10 cellular contexts compared by ENCODE assay signal in genomic region chr21:39153373-39153772, GRCh38. TPM values are rescaled to one million over a fixed set of nuclear protein-coding genes. Genes with fewer than 3 reads are reported as not detected.
DNase-seq lines count a peak whose midpoint lies in the region; ATAC-seq and TF ChIP-seq lines count a peak whose summit lies in the region.
"Had no signal": no experiment of that assay in that cellular context is flagged by ENCODE, and none has a peak within 500 bp of the region (broad histone marks: within the 10 kb centered on the region; RNA-seq: fewer than 3 reads in every experiment).

No MANE protein-coding gene starts in this region.

- CTCF ChIA-PET in HCT116 (lab: Charles Lee) = interaction anchor here (0.8 to 1.0 kb wide), 2 partner anchors 24 to 648 kb away, joined by 3 read pairs; no protein-coding TSS in a partner anchor

- no CpG with 5 or more reads among the region's 2 CpGs for WGBS in iPS DF 6.9 (ENCODE audit: insufficient coverage, insufficient read length)

- no peak for TF ChIP-seq RAD21 in HCT116 (IDR thresholded peaks at IDR 0.05; ENCODE audit: low read depth)

- H3K4me2 ChIP-seq in HCT116 (ENCODE audit: low read length) = no peak overlapping the region

- RAD21 ChIA-PET in HCT116 (lab: Charles Lee; ENCODE audit: low non-redundant PET in 1 of 2, low total read pairs in 2 of 2, uncharacterized antibody in 2 of 2, unreplicated experiment in 2 of 2) = no interaction called here

- H3K4me3 ChIP-seq in HCT116 (replicated peaks in 1 of 2; ENCODE audit: low read depth in 1 of 2, low read length in 2 of 2) (no peak overlapping the region), iPS DF 6.9 (ENCODE audit: low read length) (no peak overlapping the region), vagina (no peak overlapping the region)

- ATAC-seq in HCT116 = peak; percentile 93
- no peak for ATAC-seq in GM21576 (IDR thresholded peaks at IDR 0.05; ENCODE audit: unreplicated experiment)

- H3K4me1 ChIP-seq in HCT116 (ENCODE audit: control insufficient read depth in 1 of 2, insufficient read depth in 2 of 2, low read length in 2 of 2) (peaks cover 3 to 11% of the 10 kb centered on the region in 2 experiments; a peak in 2 of 4 replicates), iPS DF 6.9 (ENCODE audit: control insufficient read depth, insufficient read depth, low read length) (no peaks in the 10 kb centered on the region), vagina (no peaks in the 10 kb centered on the region)

- BruUV-seq in HCT116 (replicated peaks; lab: Mats Ljungman, UMichigan) = no TSS peak

- DNase-seq in AG20443 (ENCODE audit: low spot score) (peak; percentile 53), HCT116 (ENCODE audit: low read depth, low spot score) (no peak), iPS DF 6.9 (ENCODE audit: low read depth, low spot score) (peak; percentile 7), COLO829 (ENCODE audit: low spot score) (no peak), vagina (ENCODE audit: extremely low spot score in 2 of 2) (no peak)
- no peak for DNase-seq in stimulated activated CD4-positive, alpha-beta T cell treated with anti-CD3 and anti-CD28 coated beads, Interleukin-2, amount 100 ng/mL, for 48 hours
- DNase-seq: activated CD4-positive, alpha-beta T cell treated with anti-CD3 and anti-CD28 coated beads for 4 hours; NCI-H146 had no signal

- H3K9me3 ChIP-seq in HCT116 (ENCODE audit: control insufficient read depth in 1 of 2, insufficient read depth in 1 of 2, low read depth in 1 of 2, low read length in 2 of 2) (no peaks in the 10 kb centered on the region), iPS DF 6.9 (ENCODE audit: control insufficient read depth, insufficient read depth, low read length) (no peaks in the 10 kb centered on the region), vagina (no peaks in the 10 kb centered on the region)

- H3K36me3 ChIP-seq in HCT116 (ENCODE audit: control insufficient read depth in 1 of 2, insufficient read depth in 2 of 2, low read length in 2 of 2) (no peaks in the 10 kb centered on the region), iPS DF 6.9 (ENCODE audit: control insufficient read depth, insufficient read depth, low read length) (no peaks in the 10 kb centered on the region), vagina (no peaks in the 10 kb centered on the region)

- H3K79me2 ChIP-seq in HCT116 (ENCODE audit: insufficient read depth, low read length) = no peaks in the 10 kb centered on the region

- no peak for TF ChIP-seq POLR2A in HCT116 (IDR thresholded peaks at IDR 0.05; ENCODE audit: borderline replicate concordance, extremely low read depth, insufficient read depth, insufficient read length)
- no peak for TF ChIP-seq POLR2A in vagina (IDR thresholded peaks at IDR 0.05)

- H3K27ac ChIP-seq in HCT116 (ENCODE audit: low read depth, low read length) = no peak overlapping the region
- no peak overlapping the region for H3K27ac ChIP-seq in VCaP
- H3K27ac ChIP-seq in iPS DF 6.9 (ENCODE audit: low read length) = no peak overlapping the region
- no peak overlapping the region for H3K27ac ChIP-seq in vagina

- POLR2A ChIA-PET in HCT116 (lab: Charles Lee) = no interaction called here

- no peaks in the 10 kb centered on the region for H3K27me3 ChIP-seq in HCT116 (ENCODE audit: insufficient read depth, low read length)
- no peaks in the 10 kb centered on the region for H3K27me3 ChIP-seq in iPS DF 6.9 (ENCODE audit: control insufficient read depth, insufficient read depth, low read length)
- H3K27me3 ChIP-seq in vagina = no peaks in the 10 kb centered on the region

- intact Hi-C loops in HCT116 (cut with micrococcal nuclease) (no loop called here), vagina (cut with DNase I) (no loop called here)

- H3K9ac ChIP-seq in HCT116 (ENCODE audit: low read length) = no peak overlapping the region

- no peak overlapping the region for H2AFZ ChIP-seq in HCT116 (ENCODE audit: low read depth, low read length, poor library complexity, severe bottlenecking)

- TF ChIP-seq CTCF in HCT116 (IDR thresholded peaks at IDR 0.05 in 2 of 3, conservative IDR thresholded peaks at IDR 0.05 in 1 of 3; ENCODE audit: borderline replicate concordance in 1 of 3, insufficient read depth in 1 of 3, low read depth in 2 of 3, low read length in 2 of 3) = peak in 2 of 3 experiments; percentile 68 to 74; a peak in 4 of 6 replicates
- TF ChIP-seq CTCF in VCaP (conservative IDR thresholded peaks at IDR 0.05) = peak; percentile 76
- TF ChIP-seq CTCF in vagina (IDR thresholded peaks at IDR 0.05) = peak in 1 of 3 experiments; percentile 17

- no peaks in the 10 kb centered on the region for H4K20me1 ChIP-seq in HCT116 (ENCODE audit: insufficient read depth)

- no peaks in the 10 kb centered on the region for H3K9me2 ChIP-seq in HCT116 (ENCODE audit: insufficient read depth)

TF ChIP-seq in HCT116, 20 proteins besides CTCF, POLR2A, EP300 and RAD21:
- no peak for TF ChIP-seq EZH2phosphoT487 (IDR thresholded peaks at IDR 0.05; ENCODE audit: borderline replicate concordance)
- TF ChIP-seq SP1 (IDR thresholded peaks at IDR 0.05; ENCODE audit: low read depth) = no peak
- TF ChIP-seq CBX3 (IDR thresholded peaks at IDR 0.05; ENCODE audit: low read depth) = no peak
- TF ChIP-seq TCF7L2 (IDR thresholded peaks at IDR 0.05; ENCODE audit: borderline replicate concordance, extremely low read depth, insufficient read depth, insufficient read length) = no peak
- TF ChIP-seq EZH2 (IDR thresholded peaks at IDR 0.05) = no peak
- TF ChIP-seq JUND (IDR thresholded peaks at IDR 0.05) = no peak
- no peak for TF ChIP-seq REST (IDR thresholded peaks at IDR 0.05; ENCODE audit: low read depth)
- TF ChIP-seq FOSL1 (IDR thresholded peaks at IDR 0.05; ENCODE audit: low read depth) = no peak
- TF ChIP-seq ZNF274 (IDR thresholded peaks at IDR 0.05; ENCODE audit: low read depth, low read length) = no peak
- TF ChIP-seq MAX (IDR thresholded peaks at IDR 0.05) = no peak
- TF ChIP-seq CEBPB (IDR thresholded peaks at IDR 0.05; ENCODE audit: low read depth) = no peak
- no peak for TF ChIP-seq YY1 (IDR thresholded peaks at IDR 0.05; ENCODE audit: extremely low read depth, insufficient replicate concordance, low read depth, low read length)

RNA-seq across cellular contexts. Expression of gene PSMG1, which starts 29.9 kb away (rescaled TPM):
- total RNA-seq in HCT116 (2021; ENCODE audit: unreplicated experiment) (83.7 TPM), vagina (25.3 TPM)
- polyA plus RNA-seq in HCT116 (2012) = 25.3 and 43.6 TPM in 2 replicates

Comparison
In these comparisons a context has a peak if more than half of its experiments do, and no peak if none do; other contexts are left out.
1. DNase-seq: peak in AG20443 (single experiment) and iPS DF 6.9 (single experiment); none in HCT116 (single experiment), COLO829 (single experiment), vagina (0 of 2) and stimulated activated CD4-positive, alpha-beta T cell treated with anti-CD3 and anti-CD28 coated beads, Interleukin-2, amount 100 ng/mL, for 48 hours (0 of 2).